ENCODE assay signal across 21 cellular contexts in genomic region chr2:138155304-138155703, GRCh38.
"Had no signal": no experiment of that assay in that cellular context is flagged by ENCODE, and none has a peak within 500 bp of the region (broad histone marks: within the 10 kb centered on the region; RNA-seq: fewer than 3 reads in every experiment).

No MANE protein-coding gene starts in this region.

- H3K4me3 ChIP-seq: esophagus muscularis mucosa, hepatocyte, lower lobe of right lung, neural progenitor cell, thoracic aorta, upper lobe of left lung had no signal

- H3K27ac ChIP-seq: esophagus muscularis mucosa, hepatocyte, lower lobe of right lung, neural progenitor cell, thoracic aorta, upper lobe of left lung had no signal

- H3K79me2 ChIP-seq: hepatocyte had no signal

- H2AFZ ChIP-seq: hepatocyte, neural progenitor cell had no signal

- H3K9ac ChIP-seq: neural progenitor cell had no signal

- H3K27me3 ChIP-seq: esophagus muscularis mucosa, hepatocyte, neural progenitor cell, upper lobe of left lung had no signal

- ATAC-seq: activated T-cell treated with anti-CD3 and anti-CD28 coated beads, Interleukin-2, amount 50 U/mL, for 4 hours; left lobe of liver; lower lobe of right lung; naive thymus-derived CD8-positive, alpha-beta T cell had no signal

- H3K36me3 ChIP-seq: lower lobe of right lung, neural progenitor cell, thoracic aorta, upper lobe of left lung had no signal

- H3K4me2 ChIP-seq: hepatocyte, neural progenitor cell had no signal

- DNase-seq: activated CD4-positive, alpha-beta T cell treated with anti-CD3 and anti-CD28 coated beads for 1 hour; activated CD4-positive, alpha-beta T cell treated with anti-CD3 and anti-CD28 coated beads, Interleukin-2, amount 50 U/mL, for 1 hour; activated CD8-positive, alpha-beta memory T cell treated with anti-CD3 and anti-CD28 coated beads for 24 hours; activated CD8-positive, alpha-beta memory T cell treated with anti-CD3 and anti-CD28 coated beads, Interleukin-2, amount 50 U/mL, for 48 hours; activated naive CD4-positive, alpha-beta T cell; activated T-cell treated with anti-CD3 and anti-CD28 coated beads, Interleukin-2, amount 50 U/mL, for 4 hours; central memory CD4-positive, alpha-beta T cell; glutamatergic neuron; immature natural killer cell; lower lobe of right lung; naive thymus-derived CD8-positive, alpha-beta T cell; posterior cingulate gyrus; retina; stimulated activated CD4-positive, alpha-beta T cell treated with anti-CD3 and anti-CD28 coated beads, Interleukin-4, amount 100 ng/mL, for 24 hours; stimulated activated naive CD4-positive, alpha-beta T cell treated with Interleukin-2 at 50 U/mL for 16 hours; upper lobe of left lung had no signal

- H3K4me1 ChIP-seq: esophagus muscularis mucosa, lower lobe of right lung, neural progenitor cell, upper lobe of left lung had no signal

- H3K9me3 ChIP-seq: esophagus muscularis mucosa, lower lobe of right lung, thoracic aorta, upper lobe of left lung had no signal
